ENCODE assay signal across 1 cellular context in the genomic region with DNA sequence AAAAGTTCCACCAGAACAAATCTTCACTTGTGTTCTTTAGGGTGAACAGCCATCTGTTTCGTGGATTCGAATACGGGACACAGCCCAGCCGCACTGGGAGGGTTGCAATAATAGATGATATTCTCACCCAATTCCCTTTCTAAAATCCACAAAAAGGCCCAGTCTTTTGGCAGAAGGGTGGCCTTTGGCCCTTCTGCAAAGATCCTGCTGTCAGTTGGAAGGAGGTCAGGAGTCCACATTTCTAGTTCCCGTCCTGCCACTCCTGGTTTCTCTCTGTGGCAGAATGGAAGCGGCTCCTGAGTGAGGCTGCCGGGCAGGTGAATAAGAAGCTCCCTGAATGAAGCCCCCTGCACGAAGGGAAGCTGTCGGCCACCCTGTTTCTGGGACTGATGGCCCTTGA.
TF ChIP-seq lines count a peak whose summit lies in the region.

No MANE protein-coding gene starts in this region.

TF ChIP-seq in H1, 55 proteins besides CTCF, POLR2A, EP300 and RAD21:
- TF ChIP-seq SP2 (IDR thresholded peaks at IDR 0.05; ENCODE audit: low read length): no peak
